In the genomic region with DNA sequence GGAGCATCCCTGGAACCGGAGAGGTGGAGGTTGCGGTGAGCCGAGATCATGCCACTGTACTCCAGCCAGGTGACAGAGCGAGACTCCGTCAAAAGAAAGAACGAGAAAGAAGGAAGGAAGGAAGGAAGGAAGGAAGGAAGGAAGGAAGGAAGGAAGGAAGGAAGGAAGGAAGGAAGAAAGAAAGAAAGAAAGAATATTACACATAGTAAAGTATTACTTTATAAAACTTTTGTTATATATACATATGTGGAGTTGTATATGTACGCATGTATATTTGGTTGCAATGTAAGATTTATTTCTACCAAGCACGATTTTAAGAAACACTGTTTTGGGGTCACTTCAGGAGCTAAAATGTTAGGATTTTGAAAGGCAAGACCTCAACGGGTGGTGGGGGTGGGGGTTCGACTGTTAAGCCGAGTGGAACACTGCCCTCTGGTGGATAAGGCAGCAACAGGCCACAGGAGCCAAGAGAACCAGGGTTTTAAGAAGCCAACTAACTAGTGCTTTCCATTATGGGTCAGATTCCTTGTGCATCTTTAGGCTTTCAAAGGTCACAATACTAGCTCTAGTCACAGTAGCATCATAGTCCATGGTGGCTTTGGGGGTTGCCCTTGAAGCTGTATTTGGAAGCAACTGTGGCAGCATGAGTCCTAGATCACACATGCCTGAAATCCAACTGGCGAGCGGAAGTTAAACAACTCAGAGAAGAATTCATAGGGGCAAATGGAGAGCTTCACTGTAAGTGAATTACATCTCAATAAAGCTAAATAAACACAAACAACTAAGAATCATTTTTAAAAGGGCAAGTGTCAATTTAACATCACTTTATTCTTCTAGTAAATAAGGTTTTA, we compare ENCODE assay signal across 8 cellular contexts. TPM values are rescaled to one million over a fixed set of nuclear protein-coding genes. Genes with fewer than 3 reads are reported as not detected.
A peak's percentile ranks its signal among the peaks of the same experiment; 100 is the strongest.
DNase-seq lines count a peak whose midpoint lies in the region; ATAC-seq, FAIRE-seq and TF ChIP-seq lines count a peak whose summit lies in the region.

No MANE protein-coding gene starts in this region.

- ATAC-seq in CD8-positive, alpha-beta T cell = peak; percentile 73
- peak; percentile 54 for ATAC-seq in GM21515 (IDR thresholded peaks at IDR 0.05; ENCODE audit: unreplicated experiment)
- no peak for ATAC-seq in HG03196 (IDR thresholded peaks at IDR 0.05; ENCODE audit: unreplicated experiment)

- intact Hi-C loops in CD8-positive, alpha-beta T cell (cut with DNase I, micrococcal nuclease) = loop anchor here (1.0 to 5.0 kb wide), 7 partner anchors 32 to 562 kb away; partner anchors contain the start of gene CCR4 (in 1 of the 2)
- intact Hi-C loops in kidney (cut with DNase I) = no loop called here

- H3K9me3 ChIP-seq in CD8-positive, alpha-beta T cell (ENCODE audit: low read length) = no peaks in the 10 kb centered on the region
- H3K9me3 ChIP-seq in kidney (ENCODE audit: control insufficient read depth in 1 of 2, low read length in 2 of 2) = no peaks in the 10 kb centered on the region

- peak; percentile 77 for TF ChIP-seq CTCF in CD8-positive, alpha-beta T cell (IDR thresholded peaks at IDR 0.05)
- TF ChIP-seq CTCF in cardiac fibroblast (IDR thresholded peaks at IDR 0.05; ENCODE audit: low read depth, low read length) (peak; percentile 94), kidney (IDR thresholded peaks at IDR 0.05; ENCODE audit: borderline replicate concordance, extremely low read depth, insufficient read depth) (peak; percentile 85)

- no peak overlapping the region for H3K27ac Mint-ChIP-seq in CD8-positive, alpha-beta T cell

- no peak overlapping the region for H3K27ac ChIP-seq in CD8-positive, alpha-beta T cell (ENCODE audit: low read depth, low read length)
- no peak overlapping the region for H3K27ac ChIP-seq in kidney (ENCODE audit: low read depth in 2 of 2, low read length in 2 of 2)

- H3K27me3 ChIP-seq in CD8-positive, alpha-beta T cell (ENCODE audit: insufficient read depth, low read length) = no peaks in the 10 kb centered on the region

- H3K4me3 ChIP-seq in CD8-positive, alpha-beta T cell (ENCODE audit: low read depth, low read length) = no peak overlapping the region
- H3K4me3 ChIP-seq in cardiac fibroblast (replicated peaks in 1 of 2; ENCODE audit: low read depth in 2 of 2, low read length in 2 of 2) (no peak overlapping the region), kidney (ENCODE audit: low read length in 2 of 2) (no peak overlapping the region)

- POLR2A ChIA-PET in CD8-positive, alpha-beta T cell (lab: Charles Lee) = interaction anchor here (1.0 to 2.1 kb wide), 3 partner anchors 21 to 127 kb away, joined by 3 to 9 read pairs (median 6); no protein-coding TSS in a partner anchor

- FAIRE-seq in kidney (lab: Jason Lieb, UNC) = no peak

- CTCF ChIA-PET in CD8-positive, alpha-beta T cell (lab: Charles Lee) = interaction anchor here (0.6 to 12.0 kb wide), 44 partner anchors 8 to 713 kb away, joined by 3 to 272 read pairs (median 5); partner anchors contain the start of genes CCR4, CRTAP, GLB1 and TMPPE

- H3K4me1 ChIP-seq in CD8-positive, alpha-beta T cell (ENCODE audit: insufficient read depth, low read length) = no peaks in the 10 kb centered on the region
- peaks cover 0 to 3% of the 10 kb centered on the region in 2 donors for H3K4me1 ChIP-seq in kidney (ENCODE audit: control insufficient read depth in 1 of 2, insufficient read depth in 1 of 2, low read depth in 1 of 2, low read length in 2 of 2)

- no peak overlapping the region for H3K4me3 Mint-ChIP-seq in CD8-positive, alpha-beta T cell

- H3K36me3 ChIP-seq in CD8-positive, alpha-beta T cell (ENCODE audit: insufficient read depth, low read length) = peaks cover 5% of the 10 kb centered on the region
- peaks cover 3 to 8% of the 10 kb centered on the region in 2 donors for H3K36me3 ChIP-seq in kidney (ENCODE audit: control insufficient read depth in 1 of 2, insufficient read depth in 2 of 2, low read length in 2 of 2)

- no peak overlapping the region for H3K9ac ChIP-seq in kidney (ENCODE audit: low read length in 2 of 2)

- H3K27me3 Mint-ChIP-seq in CD8-positive, alpha-beta T cell (ENCODE audit: low read depth) = no peaks in the 10 kb centered on the region

- peaks cover 9% of the 10 kb centered on the region for H3K4me1 Mint-ChIP-seq in CD8-positive, alpha-beta T cell (ENCODE audit: low read depth)

- no peaks in the 10 kb centered on the region for H3K9me3 Mint-ChIP-seq in CD8-positive, alpha-beta T cell

- peaks cover 37% of the 10 kb centered on the region for H3K36me3 Mint-ChIP-seq in CD8-positive, alpha-beta T cell

- DNase-seq in CD8-positive, alpha-beta T cell = peak; percentile 31 to 79 (median 69)
- peak; percentile 9 for DNase-seq in NCI-H2107 (lab: John Stamatoyannopoulos, UW)
- DNase-seq in activated CD4-positive, CD25-positive, alpha-beta regulatory T cell (lab: John Stamatoyannopoulos, UW) = peak; percentile 45 to 59 (median 54)
- DNase-seq in cardiac fibroblast (ENCODE audit: low read depth in 2 of 2) = peak; percentile 81 to 82
- no peak for DNase-seq in kidney
- DNase-seq in stimulated activated CD4-positive, alpha-beta T cell treated with anti-CD3 and anti-CD28 coated beads, Interleukin-2, amount 100 ng/mL, for 48 hours = peak; percentile 68 to 71

RNA-seq across cellular contexts. Expression of gene GLB1, which starts 22.5 kb away (rescaled TPM):
- 10 to 100 TPM; 13.3 to 14.7 TPM for total RNA-seq in CD8-positive, alpha-beta T cell
- total RNA-seq in kidney = 104 TPM
- polyA plus RNA-seq in kidney (ENCODE audit: insufficient read depth, low read depth, low replicate concordance) = 55.6 TPM

RNA-seq across cellular contexts. Expression of gene TMPPE, which starts 22.5 kb away (rescaled TPM):
- total RNA-seq in CD8-positive, alpha-beta T cell = 1 to 10 TPM; 4.6 to 4.8 TPM
- total RNA-seq in kidney = 17.2 TPM
- 0.56 TPM for polyA plus RNA-seq in kidney (ENCODE audit: insufficient read depth, low read depth, low replicate concordance)

RNA-seq across cellular contexts. Expression of gene CRTAP, which starts 39.4 kb away (rescaled TPM):
- total RNA-seq in CD8-positive, alpha-beta T cell = 10 to 100 TPM; 21.7 to 23.5 TPM
- 192 TPM for total RNA-seq in kidney
- 122 TPM for polyA plus RNA-seq in kidney (ENCODE audit: insufficient read depth, low read depth, low replicate concordance)
